In genomic region chr4:140157341-140157740, GRCh38 we compare ENCODE assay signal across 22 cellular contexts. TPM values are rescaled to one million over a fixed set of nuclear protein-coding genes. Genes with fewer than 3 reads are reported as not detected.
DNase-seq lines count a peak whose midpoint lies in the region; ATAC-seq, FAIRE-seq and TF ChIP-seq lines count a peak whose summit lies in the region.
"Had no signal": no experiment of that assay in that cellular context is flagged by ENCODE, and none has a peak within 500 bp of the region (broad histone marks: within the 10 kb centered on the region; RNA-seq: fewer than 3 reads in every experiment).

No MANE protein-coding gene starts in this region.

- peak overlapping the region; percentile 65 to 93 (median 83); a peak in 21 of 22 replicates for H3K4me2 ChIP-seq in BLaER1 treated with 17β-estradiol and CSF1 and Interleukin-3, amounts not matched to agents 10 nM and 100 nM

- peak overlapping the region in 10 of 11 experiments; percentile 34 to 82 (median 70); a peak in 19 of 22 replicates for H3K27ac ChIP-seq in BLaER1 treated with 17β-estradiol and CSF1 and Interleukin-3, amounts not matched to agents 10 nM and 100 nM
- H3K27ac ChIP-seq in naive thymus-derived CD4-positive, alpha-beta T cell (ENCODE audit: low read depth, low read length): no peak overlapping the region
- H3K27ac ChIP-seq: upper lobe of right lung had no signal

- CTCF ChIA-PET in naive thymus-derived CD4-positive, alpha-beta T cell (lab: Charles Lee): interaction anchor here (0.7 kb wide), 2 partner anchors 8 to 60 kb away, joined by 3 read pairs; no protein-coding TSS in a partner anchor

- no peak for ATAC-seq in T-helper 17 cell
- no peak for ATAC-seq in naive thymus-derived CD4-positive, alpha-beta T cell
- ATAC-seq: naive thymus-derived CD8-positive, alpha-beta T cell; upper lobe of right lung had no signal

- H3K27ac Mint-ChIP-seq in T-helper 17 cell: peak overlapping the region; percentile 32
- H3K27ac Mint-ChIP-seq in naive thymus-derived CD4-positive, alpha-beta T cell: peak overlapping the region in 5 of 9 donors; percentile 31 to 66 (median 43)

- TF ChIP-seq POLR2A in GM12892 (IDR thresholded peaks at IDR 0.05; ENCODE audit: low read depth, low read length): no peak

- peak overlapping the region in 8 of 11 experiments; percentile 10 to 68 (median 50); a peak in 12 of 22 replicates for H3K9ac ChIP-seq in BLaER1 treated with 17β-estradiol and CSF1 and Interleukin-3, amounts not matched to agents 10 nM and 100 nM

- no peak overlapping the region for H3K4me3 Mint-ChIP-seq in T-helper 17 cell
- no peak overlapping the region for H3K4me3 Mint-ChIP-seq in naive thymus-derived CD4-positive, alpha-beta T cell

- peak overlapping the region in 2 of 10 experiments; percentile 17 to 20; a peak in 1 of 20 replicates for H3K4me3 ChIP-seq in BLaER1 treated with 17β-estradiol and CSF1 and Interleukin-3, amounts not matched to agents 10 nM and 100 nM
- H3K4me3 ChIP-seq in naive thymus-derived CD4-positive, alpha-beta T cell (ENCODE audit: low read length): no peak overlapping the region
- H3K4me3 ChIP-seq: ascending aorta, esophagus squamous epithelium, upper lobe of right lung had no signal

- peaks cover 38 to 47% (median 43%) of the 10 kb centered on the region in 10 experiments for H3K4me1 ChIP-seq in BLaER1 treated with 17β-estradiol and CSF1 and Interleukin-3, amounts not matched to agents 10 nM and 100 nM
- peaks cover 0 to 4% of the 10 kb centered on the region in 2 donors for H3K4me1 ChIP-seq in naive thymus-derived CD4-positive, alpha-beta T cell (ENCODE audit: control insufficient read depth in 2 of 2, insufficient read depth in 2 of 2, low read length in 2 of 2)
- H3K4me1 ChIP-seq: ascending aorta had no signal

- H3K9me3 ChIP-seq in BLaER1 treated with 17β-estradiol and CSF1 and Interleukin-3, amounts not matched to agents 10 nM and 100 nM (replicated peaks in 1 of 11): peaks cover 3 to 12% (median 10%) of the 10 kb centered on the region in 11 experiments; a peak in 12 of 22 replicates
- peaks cover 4% of the 10 kb centered on the region for H3K9me3 ChIP-seq in T-helper 17 cell (ENCODE audit: control insufficient read depth, low read length, poor library complexity, severe bottlenecking)
- peaks cover 0 to 5% (median 0%) of the 10 kb centered on the region in 3 experiments for H3K9me3 ChIP-seq in naive thymus-derived CD4-positive, alpha-beta T cell (ENCODE audit: control insufficient read depth in 2 of 3, low read length in 3 of 3)
- H3K9me3 ChIP-seq: ascending aorta, upper lobe of right lung had no signal

- H3K4me1 Mint-ChIP-seq in T-helper 17 cell: peaks cover 20% of the 10 kb centered on the region
- H3K4me1 Mint-ChIP-seq in naive thymus-derived CD4-positive, alpha-beta T cell: peaks cover 4 to 33% (median 22%) of the 10 kb centered on the region in 7 donors

- H4K20me1 ChIP-seq in BLaER1 treated with 17β-estradiol and CSF1 and Interleukin-3, amounts not matched to agents 10 nM and 100 nM: no peaks in the 10 kb centered on the region

- H3K27me3 Mint-ChIP-seq in T-helper 17 cell: no peaks in the 10 kb centered on the region
- peaks cover 0 to 61% (median 0%) of the 10 kb centered on the region in 5 donors for H3K27me3 Mint-ChIP-seq in naive thymus-derived CD4-positive, alpha-beta T cell
- H3K27me3 Mint-ChIP-seq: naive thymus-derived CD8-positive, alpha-beta T cell had no signal

- DNase-seq in DMS 273 (lab: John Stamatoyannopoulos, UW; ENCODE audit: unreplicated experiment) (peak; percentile 21), DMS 273 treated with DMSO at 0.1 percent for 48 hours (lab: John Stamatoyannopoulos, UW) (no peak), T-helper 17 cell (no peak), NCI-H446 (lab: John Stamatoyannopoulos, UW) (no peak), AG08395 (ENCODE audit: low spot score) (no peak), GM12892 (ENCODE audit: insufficient read length) (no peak)
- peak in 2 of 9 donors; percentile 21 to 24 for DNase-seq in naive thymus-derived CD4-positive, alpha-beta T cell
- DNase-seq: 8988T; activated naive CD4-positive, alpha-beta T cell; Calu3; cerebellar nuclear complex; effector CD4-positive, alpha-beta T cell; esophagus squamous epithelium; naive thymus-derived CD8-positive, alpha-beta T cell; NCI-H1417 treated with DMSO at 0.1 percent for 48 hours; NCI-H2171 treated with DMSO at 0.1 percent for 48 hours; stimulated activated CD4-positive, alpha-beta T cell treated with anti-CD3 and anti-CD28 coated beads, Interleukin-2, amount 100 ng/mL, for 48 hours; T-helper 2 cell; upper lobe of right lung had no signal

- POLR2A ChIA-PET in naive thymus-derived CD4-positive, alpha-beta T cell (lab: Charles Lee): no interaction called here

- no peaks in the 10 kb centered on the region for H3K27me3 ChIP-seq in BLaER1 treated with 17β-estradiol and CSF1 and Interleukin-3, amounts not matched to agents 10 nM and 100 nM
- no peaks in the 10 kb centered on the region for H3K27me3 ChIP-seq in naive thymus-derived CD4-positive, alpha-beta T cell (ENCODE audit: control insufficient read depth in 2 of 2, insufficient read depth in 2 of 2, low read length in 2 of 2)
- H3K27me3 ChIP-seq: ascending aorta, esophagus squamous epithelium, upper lobe of right lung had no signal

- peaks cover 0 to 4% (median 2%) of the 10 kb centered on the region in 11 donors for H3K9me3 Mint-ChIP-seq in naive thymus-derived CD4-positive, alpha-beta T cell

- H3K36me3 ChIP-seq in BLaER1 treated with 17β-estradiol and CSF1 and Interleukin-3, amounts not matched to agents 10 nM and 100 nM: no peaks in the 10 kb centered on the region
- H3K36me3 ChIP-seq in naive thymus-derived CD4-positive, alpha-beta T cell (ENCODE audit: control insufficient read depth in 2 of 3, insufficient read depth in 3 of 3, low read length in 3 of 3): no peaks in the 10 kb centered on the region
- H3K36me3 ChIP-seq: ascending aorta, esophagus squamous epithelium, upper lobe of right lung had no signal

- no peak for FAIRE-seq in GM12892 (lab: Jason Lieb, UNC)
- FAIRE-seq: G401.6 had no signal

- intact Hi-C loops in naive thymus-derived CD4-positive, alpha-beta T cell (cut with micrococcal nuclease): loop anchor here in 1 of 2 donors (1.0 to 10.0 kb wide), 2 partner anchors 1067 to 1142 kb away; partner anchors contain the start of genes NOCT and ZNF330

- no peaks in the 10 kb centered on the region for H3K36me3 Mint-ChIP-seq in T-helper 17 cell (ENCODE audit: low read depth)
- peaks cover 0 to 3% (median 0%) of the 10 kb centered on the region in 5 donors for H3K36me3 Mint-ChIP-seq in naive thymus-derived CD4-positive, alpha-beta T cell
- H3K36me3 Mint-ChIP-seq: naive thymus-derived CD8-positive, alpha-beta T cell had no signal

RNA-seq across cellular contexts. Expression of gene MAML3, which starts 3.4 kb away (rescaled TPM):
- total RNA-seq in T-helper 17 cell: 1 to 10 TPM; 1.1 to 4.2 TPM
- 1 to 10 TPM; 1.4 to 9.4 (median 3.6) TPM for total RNA-seq in naive thymus-derived CD4-positive, alpha-beta T cell
- polyA plus RNA-seq in naive thymus-derived CD4-positive, alpha-beta T cell: under 1 TPM; 0.53 to 0.55 TPM
- polyA plus RNA-seq in GM12892 (2012; ENCODE audit: missing spikeins): not detected
